Comparison of ENCODE assay signal across 24 cellular contexts in genomic region chr4:98909646-98910045, GRCh38. TPM values are rescaled to one million over a fixed set of nuclear protein-coding genes. Genes with fewer than 3 reads are reported as not detected.
A peak's percentile ranks its signal among the peaks of the same experiment; 100 is the strongest.
DNase-seq lines count a peak whose midpoint lies in the region; ATAC-seq and TF ChIP-seq lines count a peak whose summit lies in the region.
"Had no signal": no experiment of that assay in that cellular context is flagged by ENCODE, and none has a peak within 500 bp of the region (broad histone marks: within the 10 kb centered on the region; RNA-seq: fewer than 3 reads in every experiment).

No MANE protein-coding gene starts in this region.

- POLR2A ChIA-PET in CD8-positive, alpha-beta T cell (lab: Charles Lee), result interaction anchor here (1.6 kb wide), 1 partner anchor 19 kb away, joined by 3 read pairs; no protein-coding TSS in a partner anchor

- TF ChIP-seq CTCF in 22Rv1 (IDR thresholded peaks at IDR 0.05) (no peak), mesothelial cell of epicardium (IDR thresholded peaks at IDR 0.05; ENCODE audit: unreplicated experiment) (no peak), mucosa of descending colon (IDR thresholded peaks at IDR 0.05) (no peak)
- no peak for TF ChIP-seq CTCF in CD8-positive, alpha-beta T cell (IDR thresholded peaks at IDR 0.05)

- H3K36me3 Mint-ChIP-seq in CD8-positive, alpha-beta T cell, result peaks cover 21% of the 10 kb centered on the region
- H3K36me3 Mint-ChIP-seq in T-helper 17 cell (ENCODE audit: low read depth) (peaks cover 3% of the 10 kb centered on the region), mesothelial cell of epicardium (peaks cover 2% of the 10 kb centered on the region)

- peak overlapping the region; percentile 45 for H3K27ac Mint-ChIP-seq in CD8-positive, alpha-beta T cell
- H3K27ac Mint-ChIP-seq in T-helper 17 cell, result peak overlapping the region; percentile 63
- peak overlapping the region; percentile 3 for H3K27ac Mint-ChIP-seq in mesothelial cell of epicardium

- CTCF ChIA-PET in CD8-positive, alpha-beta T cell (lab: Charles Lee), result no interaction called here

- H3K9me3 Mint-ChIP-seq in CD8-positive, alpha-beta T cell, result no peaks in the 10 kb centered on the region
- no peaks in the 10 kb centered on the region for H3K9me3 Mint-ChIP-seq in mesothelial cell of epicardium

- no peaks in the 10 kb centered on the region for H3K36me3 ChIP-seq in CD8-positive, alpha-beta T cell (ENCODE audit: insufficient read depth, low read length)
- no peaks in the 10 kb centered on the region for H3K36me3 ChIP-seq in mucosa of descending colon (ENCODE audit: low read depth)
- H3K36me3 ChIP-seq: lower lobe of right lung, thoracic aorta had no signal

- intact Hi-C loops in CD8-positive, alpha-beta T cell (cut with DNase I, micrococcal nuclease), result no loop called here
- intact Hi-C loops in mucosa of descending colon (cut with DNase I, micrococcal nuclease), result no loop called here

- no peaks in the 10 kb centered on the region for H3K27me3 Mint-ChIP-seq in CD8-positive, alpha-beta T cell (ENCODE audit: low read depth)
- H3K27me3 Mint-ChIP-seq in T-helper 17 cell (no peaks in the 10 kb centered on the region), mesothelial cell of epicardium (ENCODE audit: low read depth) (no peaks in the 10 kb centered on the region)

- no peak for DNase-seq in CD8-positive, alpha-beta T cell
- DNase-seq in T-helper 17 cell (no peak), mesothelial cell of epicardium (ENCODE audit: low spot score in 2 of 2, unreplicated experiment in 2 of 2) (no peak), mucosa of descending colon (no peak), ureter (ENCODE audit: low spot score) (no peak)
- DNase-seq: activated CD4-positive, alpha-beta T cell treated with anti-CD3 and anti-CD28 coated beads for 48 hours; activated CD8-positive, alpha-beta memory T cell treated with anti-CD3 and anti-CD28 coated beads, Interleukin-2, amount 50 U/mL, for 48 hours; activated gamma-delta T cell treated with Interleukin-2 at 50 U/mL for 16 hours; amygdala; caudate nucleus; DND-41; dorsolateral prefrontal cortex; foreskin fibroblast; lower lobe of right lung; NCI-H2171 treated with DMSO at 0.1 percent for 48 hours; NCI-H526 treated with DMSO at 0.1 percent for 48 hours; OCI-M1; SHP77 treated with DMSO at 0.1 percent for 48 hours had no signal

- H3K27me3 ChIP-seq in CD8-positive, alpha-beta T cell (ENCODE audit: insufficient read depth, low read length), result no peaks in the 10 kb centered on the region
- H3K27me3 ChIP-seq: dorsolateral prefrontal cortex had no signal

- no peaks in the 10 kb centered on the region for H3K9me3 ChIP-seq in CD8-positive, alpha-beta T cell (ENCODE audit: low read length)
- H3K9me3 ChIP-seq in T-helper 17 cell (ENCODE audit: control insufficient read depth, low read length, poor library complexity, severe bottlenecking) (no peaks in the 10 kb centered on the region), mucosa of descending colon (no peaks in the 10 kb centered on the region)
- H3K9me3 ChIP-seq: HAP-1, lower lobe of right lung, thoracic aorta had no signal

- no peak overlapping the region for H3K4me3 ChIP-seq in CD8-positive, alpha-beta T cell (ENCODE audit: low read depth, low read length)
- H3K4me3 ChIP-seq in mucosa of descending colon, result no peak overlapping the region
- H3K4me3 ChIP-seq: dorsolateral prefrontal cortex, HAP-1, lower lobe of right lung, thoracic aorta had no signal

- H3K4me3 Mint-ChIP-seq in CD8-positive, alpha-beta T cell, result peak overlapping the region; percentile 38
- H3K4me3 Mint-ChIP-seq in T-helper 17 cell (no peak overlapping the region), mesothelial cell of epicardium (no peak overlapping the region)

- peaks cover 68% of the 10 kb centered on the region for H3K4me1 Mint-ChIP-seq in CD8-positive, alpha-beta T cell (ENCODE audit: low read depth)
- peaks cover 36% of the 10 kb centered on the region for H3K4me1 Mint-ChIP-seq in T-helper 17 cell
- H3K4me1 Mint-ChIP-seq in mesothelial cell of epicardium, result peaks cover 33% of the 10 kb centered on the region

- no peak for ATAC-seq in CD8-positive, alpha-beta T cell
- ATAC-seq in T-helper 17 cell (no peak), mucosa of descending colon (no peak), GM18907 (IDR thresholded peaks at IDR 0.05; ENCODE audit: unreplicated experiment) (no peak), HG03175 (IDR thresholded peaks at IDR 0.05; ENCODE audit: unreplicated experiment) (no peak)
- ATAC-seq: lower lobe of right lung had no signal

- H3K27ac ChIP-seq in 22Rv1, result peak overlapping the region; percentile 12; the same call in 1 of the 2 replicates
- H3K27ac ChIP-seq in CD8-positive, alpha-beta T cell (ENCODE audit: low read depth, low read length), result no peak overlapping the region
- H3K27ac ChIP-seq: dorsolateral prefrontal cortex, lower lobe of right lung, parathyroid adenoma, thoracic aorta had no signal

- peaks cover 37% of the 10 kb centered on the region for H3K4me1 ChIP-seq in CD8-positive, alpha-beta T cell (ENCODE audit: insufficient read depth, low read length)
- peaks cover 7% of the 10 kb centered on the region for H3K4me1 ChIP-seq in mucosa of descending colon (ENCODE audit: low read depth)
- H3K4me1 ChIP-seq: HAP-1, parathyroid adenoma had no signal

RNA-seq across cellular contexts. Expression of gene EIF4E, which starts 19.3 kb away (rescaled TPM):
- total RNA-seq in CD8-positive, alpha-beta T cell, result 10 to 100 TPM; 66.7 to 68.5 TPM
- total RNA-seq in T-helper 17 cell (10 to 100 TPM; 50.5 to 51.1 TPM), mesothelial cell of epicardium (87.9 to 90.6 TPM (median 88.4 TPM) in 3 replicates), mucosa of descending colon (10 to 100 TPM; 66.7 to 87.6 (median 81.0) TPM), ureter (89.1 TPM)

Comparison
In these comparisons a context has a peak if more than half of its experiments do, and no peak if none do; other contexts are left out.
1. H3K27ac Mint-ChIP-seq: peak in every context shown above with its lines; median percentile 63 in T-helper 17 cell; 45 in CD8-positive, alpha-beta T cell; 3 in mesothelial cell of epicardium.